In genomic region chr7:106568680-106569499, GRCh38 we compare ENCODE assay signal across 1 cellular context.
TF ChIP-seq lines count a peak whose summit lies in the region.

No MANE protein-coding gene starts in this region.

TF ChIP-seq in K562, 482 proteins besides CTCF, POLR2A, EP300 and RAD21 (continued from another document and continues in another):
- TF ChIP-seq CHD7 (IDR thresholded peaks at IDR 0.05; ENCODE audit: low read depth, low read length) (no peak), MEIS2 (IDR thresholded peaks at IDR 0.05; ENCODE audit: partially characterized antibody) (peak; percentile 98), ZNF57 (CRISPR knock-in tag; IDR thresholded peaks at IDR 0.05) (peak; percentile 48; the same call in 1 of the 2 replicates), MXI1 (IDR thresholded peaks at IDR 0.05; ENCODE audit: low read depth, low read length) (peak; percentile 70), STAT6 (CRISPR knock-in tag; IDR thresholded peaks at IDR 0.05) (no peak), ERF (CRISPR knock-in tag; IDR thresholded peaks at IDR 0.05) (peak; percentile 93), RFX1 (IDR thresholded peaks at IDR 0.05) (peak; percentile 29), MYNN (IDR thresholded peaks at IDR 0.05) (peak; percentile 85), MYNN (CRISPR knock-in tag; IDR thresholded peaks at IDR 0.05) (no peak), RNF219 (CRISPR knock-in tag; IDR thresholded peaks at IDR 0.05) (0 out of 2 replicates have a peak, but pooled peaks have one; percentile 44), NFE2 (IDR thresholded peaks at IDR 0.05; ENCODE audit: low read depth) (peak; percentile 100), ZNF274 (IDR thresholded peaks at IDR 0.05; ENCODE audit: borderline replicate concordance, low read depth, low read length) (peak; percentile 57; the same call in 1 of the 2 replicates), ZNF584 (CRISPR knock-in tag; IDR thresholded peaks at IDR 0.05; ENCODE audit: low read depth) (peak; percentile 86), ATF2 (CRISPR knock-in tag; IDR thresholded peaks at IDR 0.05) (no peak), MEF2D (tag; conservative IDR thresholded peaks at IDR 0.05; ENCODE audit: low read depth) (peak; percentile 86; the same call in 1 of the 2 replicates), CHAMP1 (IDR thresholded peaks at IDR 0.05) (peak; percentile 95), KAT8 (IDR thresholded peaks at IDR 0.05; ENCODE audit: low read depth) (no peak), HNRNPH1 (optimal IDR thresholded peaks at IDR 0.05; ENCODE audit: low read depth, low read length) (no peak), PHB2 (IDR thresholded peaks at IDR 0.05; ENCODE audit: low read depth) (peak; percentile 82; the same call in 1 of the 2 replicates), HIVEP1 (CRISPR knock-in tag; IDR thresholded peaks at IDR 0.05) (peak; percentile 87), NR4A1 (CRISPR knock-in tag; IDR thresholded peaks at IDR 0.05) (no peak; the same call in 1 of the 2 replicates), NR4A1 (tag; IDR thresholded peaks at IDR 0.05) (peak; percentile 93), IRF2 (CRISPR knock-in tag; IDR thresholded peaks at IDR 0.05) (no peak), TAL1 (IDR thresholded peaks at IDR 0.05) (peak; percentile 98), CUX1 (CRISPR knock-in tag; IDR thresholded peaks at IDR 0.05) (no peak), HLTF (IDR thresholded peaks at IDR 0.05) (peak; percentile 77; the same call in 1 of the 2 replicates), ZNF699 (CRISPR knock-in tag; IDR thresholded peaks at IDR 0.05; ENCODE audit: insufficient replicate concordance) (no peak), CHD1 (IDR thresholded peaks at IDR 0.05; ENCODE audit: low read length) (peak; percentile 83)
